In genomic region chr7:116500071-116500853, GRCh38 we compare ENCODE assay signal across 8 cellular contexts. TPM values are rescaled to one million over a fixed set of nuclear protein-coding genes. Genes with fewer than 3 reads are reported as not detected.
DNase-seq lines count a peak whose midpoint lies in the region; ATAC-seq and TF ChIP-seq lines count a peak whose summit lies in the region.

No MANE protein-coding gene starts in this region.

- peaks cover 12% of the 10 kb centered on the region for H3K4me1 Mint-ChIP-seq in activated T-cell treated with anti-CD3 and anti-CD28 coated beads, Interleukin-2, amount 50 U/mL, for 24 hours (ENCODE audit: low read depth)
- H3K4me1 Mint-ChIP-seq in neural crest cell = peaks cover 9% of the 10 kb centered on the region

- DNase-seq in NCI-H1417 (lab: John Stamatoyannopoulos, UW) (peak in 2 of 3 experiments; percentile 30 to 53), NCI-H1417 treated with DMSO at 0.1 percent for 48 hours (lab: John Stamatoyannopoulos, UW) (no peak), fibroblast of the aortic adventitia (ENCODE audit: low read depth) (peak; percentile 57), neural crest cell (ENCODE audit: low read depth, low spot score) (peak; percentile 14), DMS79 (lab: John Stamatoyannopoulos, UW) (no peak), cerebellum (ENCODE audit: low spot score) (no peak)
- DNase-seq in activated T-cell treated with anti-CD3 and anti-CD28 coated beads, Interleukin-2, amount 50 U/mL, for 24 hours = peak; percentile 54

- no peaks in the 10 kb centered on the region for H3K36me3 Mint-ChIP-seq in activated T-cell treated with anti-CD3 and anti-CD28 coated beads, Interleukin-2, amount 50 U/mL, for 24 hours (ENCODE audit: low read depth)
- no peaks in the 10 kb centered on the region for H3K36me3 Mint-ChIP-seq in neural crest cell (ENCODE audit: low read depth)

- peaks cover 69% of the 10 kb centered on the region for H3K27me3 Mint-ChIP-seq in activated T-cell treated with anti-CD3 and anti-CD28 coated beads, Interleukin-2, amount 50 U/mL, for 24 hours
- H3K27me3 Mint-ChIP-seq in neural crest cell (ENCODE audit: low read depth) = peaks cover 51% of the 10 kb centered on the region

- peak overlapping the region; percentile 81 for H3K4me3 ChIP-seq in fibroblast of the aortic adventitia (ENCODE audit: low read depth, low read length)

- peak; percentile 58 for ATAC-seq in HG03558 (IDR thresholded peaks at IDR 0.05; ENCODE audit: extremely low read depth, unreplicated experiment)

- no peak overlapping the region for H3K27ac Mint-ChIP-seq in activated T-cell treated with anti-CD3 and anti-CD28 coated beads, Interleukin-2, amount 50 U/mL, for 24 hours
- no peak overlapping the region for H3K27ac Mint-ChIP-seq in neural crest cell (ENCODE audit: unreplicated experiment)

- no peaks in the 10 kb centered on the region for H3K9me3 Mint-ChIP-seq in activated T-cell treated with anti-CD3 and anti-CD28 coated beads, Interleukin-2, amount 50 U/mL, for 24 hours
- H3K9me3 Mint-ChIP-seq in neural crest cell = peaks cover 4% of the 10 kb centered on the region

- H3K4me3 Mint-ChIP-seq in activated T-cell treated with anti-CD3 and anti-CD28 coated beads, Interleukin-2, amount 50 U/mL, for 24 hours = peak overlapping the region; percentile 59
- peak overlapping the region; percentile 88 for H3K4me3 Mint-ChIP-seq in neural crest cell

- no peak for TF ChIP-seq CTCF in fibroblast of the aortic adventitia (IDR thresholded peaks at IDR 0.05; ENCODE audit: insufficient read depth, low read length)
- TF ChIP-seq CTCF in neural crest cell (conservative IDR thresholded peaks at IDR 0.05) = no peak

RNA-seq across cellular contexts. Expression of gene CAV2, which starts 0.7 kb away (rescaled TPM):
- 51.2 and 113 TPM in 2 replicates for total RNA-seq in fibroblast of the aortic adventitia (ENCODE audit: low replicate concordance)
- 1.6 and 1.9 TPM in 2 replicates for total RNA-seq in neural crest cell
- total RNA-seq in cerebellum = 11.5 TPM

RNA-seq across cellular contexts. Expression of gene CAV1, which starts 24.6 kb away (rescaled TPM):
- total RNA-seq in fibroblast of the aortic adventitia (ENCODE audit: low replicate concordance) (154 and 598 TPM in 2 replicates), neural crest cell (3.7 and 5.3 TPM in 2 replicates), cerebellum (13.8 TPM)

Comparison
In these comparisons a context has a peak if more than half of its experiments do, and no peak if none do; other contexts are left out.
1. DNase-seq: peak in NCI-H1417 (2 of 3), activated T-cell treated with anti-CD3 and anti-CD28 coated beads, Interleukin-2, amount 50 U/mL, for 24 hours (single experiment), fibroblast of the aortic adventitia (single experiment) and neural crest cell (single experiment); none in NCI-H1417 treated with DMSO at 0.1 percent for 48 hours (single experiment), DMS79 (single experiment) and cerebellum (single experiment).
2. RNA of gene CAV1, which starts 24.6 kb away (total RNA-seq): 154 to 598 TPM in fibroblast of the aortic adventitia; 13.8 TPM in cerebellum (single experiment) and 3.7 to 5.3 TPM in neural crest cell; every median in the first group is over 10 times any median in the second.